ENCODE assay signal across 1 cellular context in genomic region chr6:140846518-140847277, GRCh38.
TF ChIP-seq lines count a peak whose summit lies in the region.

No MANE protein-coding gene starts in this region.

TF ChIP-seq in HCT116, 20 proteins besides CTCF, POLR2A, EP300 and RAD21:
- TF ChIP-seq TCF7L2 (IDR thresholded peaks at IDR 0.05; ENCODE audit: borderline replicate concordance, extremely low read depth, insufficient read depth, insufficient read length) (no peak), JUND (IDR thresholded peaks at IDR 0.05) (peak; percentile 56), FOSL1 (IDR thresholded peaks at IDR 0.05; ENCODE audit: low read depth) (peak; percentile 75)
